In genomic region chr11:121611242-121611641, GRCh38 we compare ENCODE assay signal across 18 cellular contexts.
DNase-seq lines count a peak whose midpoint lies in the region; ATAC-seq and TF ChIP-seq lines count a peak whose summit lies in the region.
"Had no signal": no experiment of that assay in that cellular context is flagged by ENCODE, and none has a peak within 500 bp of the region (broad histone marks: within the 10 kb centered on the region; RNA-seq: fewer than 3 reads in every experiment).

No MANE protein-coding gene starts in this region.

- H3K4me3 ChIP-seq in CD4-positive, alpha-beta memory T cell (ENCODE audit: low read length in 2 of 2), result no peak overlapping the region

- DNase-seq in natural killer cell, result no peak
- DNase-seq in natural killer cell treated with Interleukin-12 subunit alpha and Interleukin-12 subunit beta and Interleukin-15 and Interleukin-18, amount 100 ng/mL, for 72 hours (ENCODE audit: low spot score), result no peak
- DNase-seq in NCI-H2227 (lab: John Stamatoyannopoulos, UW; ENCODE audit: unreplicated experiment), result peak; percentile 77
- no peak for DNase-seq in CD4-positive, alpha-beta memory T cell
- no peak for DNase-seq in midbrain (lab: John Stamatoyannopoulos, UW)
- DNase-seq in GM19238 (ENCODE audit: insufficient read length, low spot score), result no peak
- DNase-seq: BE2C, Caco-2, DMS 273 treated with DMSO at 0.1 percent for 48 hours, DMS79 treated with DMSO at 0.1 percent for 48 hours, H7, HFFc6, Kasumi-1, NCI-H2029, NCI-H82, PC-3, Right ventricle myocardium superior had no signal

- no peak overlapping the region for H3K27ac ChIP-seq in CD4-positive, alpha-beta memory T cell (ENCODE audit: low read depth, low read length)

- POLR2A ChIA-PET in CD4-positive, alpha-beta memory T cell (lab: Charles Lee; ENCODE audit: partially characterized antibody), result no interaction called here

- no peaks in the 10 kb centered on the region for H3K4me1 ChIP-seq in CD4-positive, alpha-beta memory T cell (ENCODE audit: insufficient read depth, low read length)
- H3K4me1 ChIP-seq: BE2C, Caco-2 had no signal

- peaks cover 97% of the 10 kb centered on the region for H3K36me3 ChIP-seq in CD4-positive, alpha-beta memory T cell (ENCODE audit: insufficient read depth, low read length)
- H3K36me3 ChIP-seq: BE2C had no signal

- TF ChIP-seq CTCF in natural killer cell (IDR thresholded peaks at IDR 0.05) (no peak), brain (conservative IDR thresholded peaks at IDR 0.05) (no peak)

- no peaks in the 10 kb centered on the region for H3K9me3 ChIP-seq in CD4-positive, alpha-beta memory T cell (ENCODE audit: control insufficient read depth in 1 of 2, low read length in 2 of 2)
- H3K9me3 ChIP-seq: BE2C, Caco-2 had no signal

- H3K27ac Mint-ChIP-seq in natural killer cell (peak overlapping the region; percentile 7 to 36), brain (peak overlapping the region in 3 of 5 experiments; percentile 32 to 85 (median 76))
- H3K27ac Mint-ChIP-seq in natural killer cell treated with Interleukin-12 subunit alpha and Interleukin-12 subunit beta and Interleukin-15 and Interleukin-18, amount 100 ng/mL, for 72 hours, result no peak overlapping the region
- no peak overlapping the region for H3K27ac Mint-ChIP-seq in CD4-positive, alpha-beta memory T cell
- H3K27ac Mint-ChIP-seq: HFFc6 had no signal

- H3K4me1 Mint-ChIP-seq in natural killer cell, result peaks cover 0 to under 1% of the 10 kb centered on the region in 2 donors
- H3K4me1 Mint-ChIP-seq in natural killer cell treated with Interleukin-12 subunit alpha and Interleukin-12 subunit beta and Interleukin-15 and Interleukin-18, amount 100 ng/mL, for 72 hours (ENCODE audit: low read depth in 2 of 2), result no peaks in the 10 kb centered on the region
- H3K4me1 Mint-ChIP-seq in brain, result peaks cover 22% of the 10 kb centered on the region
- peaks cover 0 to 2% (median under 1%) of the 10 kb centered on the region in 4 donors for H3K4me1 Mint-ChIP-seq in CD4-positive, alpha-beta memory T cell

- H3K27me3 Mint-ChIP-seq in natural killer cell (ENCODE audit: low read depth in 2 of 2) (no peaks in the 10 kb centered on the region), brain (peaks cover 11% of the 10 kb centered on the region)
- H3K27me3 Mint-ChIP-seq in natural killer cell treated with Interleukin-12 subunit alpha and Interleukin-12 subunit beta and Interleukin-15 and Interleukin-18, amount 100 ng/mL, for 72 hours, result no peaks in the 10 kb centered on the region
- no peaks in the 10 kb centered on the region for H3K27me3 Mint-ChIP-seq in CD4-positive, alpha-beta memory T cell

- H3K36me3 Mint-ChIP-seq in natural killer cell (peaks cover 71% of the 10 kb centered on the region), brain (peaks cover 77% of the 10 kb centered on the region)
- H3K36me3 Mint-ChIP-seq in natural killer cell treated with Interleukin-12 subunit alpha and Interleukin-12 subunit beta and Interleukin-15 and Interleukin-18, amount 100 ng/mL, for 72 hours, result peaks cover 18% of the 10 kb centered on the region
- peaks cover 92 to 95% of the 10 kb centered on the region in 2 donors for H3K36me3 Mint-ChIP-seq in CD4-positive, alpha-beta memory T cell

- ATAC-seq in natural killer cell, result no peak
- no peak for ATAC-seq in natural killer cell treated with Interleukin-12 subunit alpha and Interleukin-12 subunit beta and Interleukin-15 and Interleukin-18, amount 100 ng/mL, for 72 hours
- ATAC-seq: PC-3 had no signal

- CTCF ChIA-PET in CD4-positive, alpha-beta memory T cell (lab: Charles Lee; ENCODE audit: partially characterized antibody), result interaction anchor here (2.5 kb wide), 1 partner anchor 20 kb away, joined by 17 read pairs; no protein-coding TSS in a partner anchor

- no peak overlapping the region for H3K4me3 Mint-ChIP-seq in natural killer cell
- H3K4me3 Mint-ChIP-seq in natural killer cell treated with Interleukin-12 subunit alpha and Interleukin-12 subunit beta and Interleukin-15 and Interleukin-18, amount 100 ng/mL, for 72 hours, result no peak overlapping the region
- peak overlapping the region in 1 of 5 experiments; percentile 13 for H3K4me3 Mint-ChIP-seq in brain
- H3K4me3 Mint-ChIP-seq in CD4-positive, alpha-beta memory T cell, result peak overlapping the region in 1 of 8 donors; percentile 43
- H3K4me3 Mint-ChIP-seq: HFFc6 had no signal

- H3K9me3 Mint-ChIP-seq in natural killer cell (no peaks in the 10 kb centered on the region), brain (peaks cover 0 to 14% (median 0%) of the 10 kb centered on the region in 5 experiments)
- H3K9me3 Mint-ChIP-seq in natural killer cell treated with Interleukin-12 subunit alpha and Interleukin-12 subunit beta and Interleukin-15 and Interleukin-18, amount 100 ng/mL, for 72 hours, result no peaks in the 10 kb centered on the region
- peaks cover 0 to 2% (median 0%) of the 10 kb centered on the region in 8 donors for H3K9me3 Mint-ChIP-seq in CD4-positive, alpha-beta memory T cell
- H3K9me3 Mint-ChIP-seq: HFFc6 had no signal

- intact Hi-C loops in natural killer cell (cut with micrococcal nuclease), result no loop called here
- intact Hi-C loops in CD4-positive, alpha-beta memory T cell (cut with micrococcal nuclease), result no loop called here

- H3K27me3 ChIP-seq in CD4-positive, alpha-beta memory T cell (ENCODE audit: insufficient read depth, low read length), result no peaks in the 10 kb centered on the region
- H3K27me3 ChIP-seq: BE2C had no signal

Comparison
In these comparisons a context has a peak if more than half of its experiments do, and no peak if none do; other contexts are left out.
1. H3K27ac Mint-ChIP-seq: peak in natural killer cell (2 of 2) and brain (3 of 5); none in natural killer cell treated with Interleukin-12 subunit alpha and Interleukin-12 subunit beta and Interleukin-15 and Interleukin-18, amount 100 ng/mL, for 72 hours (0 of 2) and CD4-positive, alpha-beta memory T cell (0 of 7).